In the genomic region with DNA sequence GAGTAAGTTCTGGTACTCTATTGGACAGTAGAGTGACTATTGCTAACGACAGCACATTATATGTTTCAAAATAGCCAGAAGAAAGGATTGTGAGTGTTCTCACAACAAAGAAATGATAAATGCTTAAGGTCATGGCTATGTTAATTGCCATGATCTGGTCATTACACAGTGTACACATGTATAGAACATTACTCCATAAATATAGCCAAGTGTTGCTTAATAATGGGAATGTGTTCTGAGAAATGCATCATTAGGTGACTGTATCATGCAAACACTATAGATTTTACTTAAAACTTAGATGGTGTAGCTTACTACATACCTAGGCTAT, we compare ENCODE assay signal across 20 cellular contexts. TPM values are rescaled to one million over a fixed set of nuclear protein-coding genes. Genes with fewer than 3 reads are reported as not detected.
A peak's percentile ranks its signal among the peaks of the same experiment; 100 is the strongest.
DNase-seq lines count a peak whose midpoint lies in the region; ATAC-seq and TF ChIP-seq lines count a peak whose summit lies in the region.
"Had no signal": no experiment of that assay in that cellular context is flagged by ENCODE, and none has a peak within 500 bp of the region (broad histone marks: within the 10 kb centered on the region; RNA-seq: fewer than 3 reads in every experiment).

No MANE protein-coding gene starts in this region.

- H3K9ac ChIP-seq in mesenchymal stem cell (ENCODE audit: low read length), result no peak overlapping the region
- H3K9ac ChIP-seq: parathyroid adenoma had no signal

- DNase-seq in stimulated activated naive CD8-positive, alpha-beta T cell treated with anti-CD3 and anti-CD28 coated beads, Interleukin-15, amount 100 ng/mL, for 72 hours, result no peak
- no peak for DNase-seq in activated naive CD8-positive, alpha-beta T cell treated with anti-CD3 and anti-CD28 coated beads, Interleukin-2, amount 50 U/mL, for 24 hours
- DNase-seq in mesenchymal stem cell, result peak; percentile 69
- DNase-seq in type B pancreatic cell (ENCODE audit: extremely low spot score, unreplicated experiment), result no peak
- no peak for DNase-seq in T-helper 1 cell
- no peak for DNase-seq in RKO (ENCODE audit: low spot score)
- DNase-seq: activated CD4-positive, alpha-beta T cell treated with anti-CD3 and anti-CD28 coated beads, Interleukin-2, amount 10 ng/mL, durations not matched to agents 24 days and 14 days; DMS 273 treated with DMSO at 0.1 percent for 48 hours; heart right ventricle; kidney glomerular epithelial cell; mucosa of descending colon; NCI-H1417 treated with DMSO at 0.1 percent for 48 hours; NCI-H446; SHP77 treated with DMSO at 0.1 percent for 48 hours; stimulated activated naive CD8-positive, alpha-beta T cell treated with anti-CD3 and anti-CD28 coated beads, Interleukin-15, Interleukin-2, amounts not matched to agents 100 U/mL and 50 U/mL, for 24 hours had no signal

- peak overlapping the region; percentile 83 for H3K27ac Mint-ChIP-seq in stimulated activated naive CD8-positive, alpha-beta T cell treated with anti-CD3 and anti-CD28 coated beads, Interleukin-15, Interleukin-2, amounts not matched to agents 100 ng/mL and 50 ng/mL, for 24 hours
- no peak overlapping the region for H3K27ac Mint-ChIP-seq in stimulated activated naive CD8-positive, alpha-beta T cell treated with anti-CD3 and anti-CD28 coated beads, Interleukin-15, amount 100 ng/mL, for 72 hours
- H3K27ac Mint-ChIP-seq in activated naive CD8-positive, alpha-beta T cell treated with anti-CD3 and anti-CD28 coated beads, Interleukin-2, amount 50 U/mL, for 24 hours, result peak overlapping the region; percentile 53
- H3K27ac Mint-ChIP-seq in type B pancreatic cell, result no peak overlapping the region

- no peak overlapping the region for H2AK5ac ChIP-seq in mesenchymal stem cell (ENCODE audit: low read length, severe bottlenecking)

- H3K79me1 ChIP-seq in mesenchymal stem cell (replicated peaks; ENCODE audit: low read length, poor library complexity, severe bottlenecking), result no peaks in the 10 kb centered on the region

- no peaks in the 10 kb centered on the region for H3K9me3 Mint-ChIP-seq in stimulated activated naive CD8-positive, alpha-beta T cell treated with anti-CD3 and anti-CD28 coated beads, Interleukin-15, Interleukin-2, amounts not matched to agents 100 ng/mL and 50 ng/mL, for 24 hours
- no peaks in the 10 kb centered on the region for H3K9me3 Mint-ChIP-seq in stimulated activated naive CD8-positive, alpha-beta T cell treated with anti-CD3 and anti-CD28 coated beads, Interleukin-15, amount 100 ng/mL, for 72 hours
- no peaks in the 10 kb centered on the region for H3K9me3 Mint-ChIP-seq in activated naive CD8-positive, alpha-beta T cell treated with anti-CD3 and anti-CD28 coated beads, Interleukin-2, amount 50 U/mL, for 24 hours
- H3K9me3 Mint-ChIP-seq in type B pancreatic cell, result no peaks in the 10 kb centered on the region
- H3K9me3 Mint-ChIP-seq: activated CD4-positive, alpha-beta T cell treated with anti-CD3 and anti-CD28 coated beads, Interleukin-2, amount 10 ng/mL, durations not matched to agents 24 days and 14 days; T-helper 2 cell treated with Interferon-gamma antibody and Interleukin-4, amounts not matched to agents 5 μg/mL and 100 μg/mL, for 36 hours had no signal

- H4K91ac ChIP-seq in mesenchymal stem cell (ENCODE audit: low read length), result no peak overlapping the region

- H3K14ac ChIP-seq in mesenchymal stem cell (ENCODE audit: low read length in 2 of 2), result no peak overlapping the region

- H3K4ac ChIP-seq in mesenchymal stem cell (ENCODE audit: low read depth in 1 of 2, low read length in 2 of 2), result no peak overlapping the region

- H3K4me1 Mint-ChIP-seq in stimulated activated naive CD8-positive, alpha-beta T cell treated with anti-CD3 and anti-CD28 coated beads, Interleukin-15, Interleukin-2, amounts not matched to agents 100 ng/mL and 50 ng/mL, for 24 hours (ENCODE audit: low read depth), result peaks cover 86% of the 10 kb centered on the region
- H3K4me1 Mint-ChIP-seq in stimulated activated naive CD8-positive, alpha-beta T cell treated with anti-CD3 and anti-CD28 coated beads, Interleukin-15, amount 100 ng/mL, for 72 hours, result peaks cover 67% of the 10 kb centered on the region
- peaks cover 89% of the 10 kb centered on the region for H3K4me1 Mint-ChIP-seq in activated naive CD8-positive, alpha-beta T cell treated with anti-CD3 and anti-CD28 coated beads, Interleukin-2, amount 50 U/mL, for 24 hours
- H3K4me1 Mint-ChIP-seq in type B pancreatic cell (ENCODE audit: unreplicated experiment), result peaks cover 47% of the 10 kb centered on the region

- no peak for ATAC-seq in stimulated activated naive CD8-positive, alpha-beta T cell treated with anti-CD3 and anti-CD28 coated beads, Interleukin-15, amount 100 ng/mL, for 72 hours
- no peak for ATAC-seq in activated naive CD8-positive, alpha-beta T cell treated with anti-CD3 and anti-CD28 coated beads, Interleukin-2, amount 50 U/mL, for 24 hours
- no peak for ATAC-seq in HG03159 (IDR thresholded peaks at IDR 0.05; ENCODE audit: unreplicated experiment)
- ATAC-seq: heart right ventricle; mucosa of descending colon; stimulated activated naive CD8-positive, alpha-beta T cell treated with anti-CD3 and anti-CD28 coated beads, Interleukin-15, Interleukin-2, amounts not matched to agents 100 U/mL and 50 U/mL, for 24 hours had no signal

- no peak overlapping the region for H3K18ac ChIP-seq in mesenchymal stem cell (ENCODE audit: low read depth in 1 of 2, low read length in 2 of 2)

- no peak overlapping the region for H3K4me3 ChIP-seq in mesenchymal stem cell (ENCODE audit: insufficient read depth in 1 of 2, low read depth in 1 of 2, low read length in 2 of 2)
- H3K4me3 ChIP-seq: heart right ventricle, mucosa of descending colon had no signal

- H3K27me3 ChIP-seq in mesenchymal stem cell (ENCODE audit: control insufficient read depth in 1 of 2, insufficient read depth in 1 of 2, low read length in 2 of 2), result no peaks in the 10 kb centered on the region
- H3K27me3 ChIP-seq: heart right ventricle had no signal

- H3K27ac ChIP-seq in mesenchymal stem cell (ENCODE audit: low read length, poor library complexity, severe bottlenecking), result no peak overlapping the region
- H3K27ac ChIP-seq: HL-60, parathyroid adenoma had no signal

- H3K4me3 Mint-ChIP-seq in stimulated activated naive CD8-positive, alpha-beta T cell treated with anti-CD3 and anti-CD28 coated beads, Interleukin-15, Interleukin-2, amounts not matched to agents 100 ng/mL and 50 ng/mL, for 24 hours, result peak overlapping the region; percentile 26
- peak overlapping the region in 1 of 2 donors; percentile 24 for H3K4me3 Mint-ChIP-seq in stimulated activated naive CD8-positive, alpha-beta T cell treated with anti-CD3 and anti-CD28 coated beads, Interleukin-15, amount 100 ng/mL, for 72 hours
- H3K4me3 Mint-ChIP-seq in activated naive CD8-positive, alpha-beta T cell treated with anti-CD3 and anti-CD28 coated beads, Interleukin-2, amount 50 U/mL, for 24 hours, result peak overlapping the region; percentile 1
- no peak overlapping the region for H3K4me3 Mint-ChIP-seq in type B pancreatic cell
- H3K4me3 Mint-ChIP-seq: activated CD4-positive, alpha-beta T cell treated with anti-CD3 and anti-CD28 coated beads, Interleukin-2, amount 10 ng/mL, durations not matched to agents 24 days and 14 days; T-helper 2 cell treated with Interferon-gamma antibody and Interleukin-4, amounts not matched to agents 5 μg/mL and 100 μg/mL, for 36 hours had no signal

- H2BK15ac ChIP-seq in mesenchymal stem cell (ENCODE audit: low read depth, poor library complexity, severe bottlenecking), result no peak overlapping the region

- H4K8ac ChIP-seq in mesenchymal stem cell (ENCODE audit: low read length), result no peak overlapping the region

- peaks cover 3% of the 10 kb centered on the region for H3K4me1 ChIP-seq in mesenchymal stem cell (ENCODE audit: control insufficient read depth, insufficient read depth, low read depth, low read length)

- H2BK120ac ChIP-seq in mesenchymal stem cell (ENCODE audit: low read depth, low read length), result no peak overlapping the region

- H2AFZ ChIP-seq in mesenchymal stem cell (ENCODE audit: low read depth, low read length), result no peak overlapping the region
- H2AFZ ChIP-seq: parathyroid adenoma had no signal

- H3K36me3 ChIP-seq in mesenchymal stem cell (ENCODE audit: control insufficient read depth in 1 of 2, insufficient read depth in 2 of 2, low read depth in 1 of 2, low read length in 2 of 2), result peaks cover 5 to 6% of the 10 kb centered on the region in 2 experiments
- H3K36me3 ChIP-seq: heart right ventricle had no signal

- no peak overlapping the region for H3K23ac ChIP-seq in mesenchymal stem cell (ENCODE audit: low read length in 2 of 2)

- no peak overlapping the region for H3K4me2 ChIP-seq in mesenchymal stem cell (ENCODE audit: low read length, poor library complexity, severe bottlenecking)

- H3K36me3 Mint-ChIP-seq in stimulated activated naive CD8-positive, alpha-beta T cell treated with anti-CD3 and anti-CD28 coated beads, Interleukin-15, Interleukin-2, amounts not matched to agents 100 ng/mL and 50 ng/mL, for 24 hours (ENCODE audit: low read depth), result peaks cover 5% of the 10 kb centered on the region
- H3K36me3 Mint-ChIP-seq in activated naive CD8-positive, alpha-beta T cell treated with anti-CD3 and anti-CD28 coated beads, Interleukin-2, amount 50 U/mL, for 24 hours (ENCODE audit: low read depth), result no peaks in the 10 kb centered on the region
- H3K36me3 Mint-ChIP-seq in type B pancreatic cell, result peaks cover 10% of the 10 kb centered on the region

- no peaks in the 10 kb centered on the region for H3K27me3 Mint-ChIP-seq in stimulated activated naive CD8-positive, alpha-beta T cell treated with anti-CD3 and anti-CD28 coated beads, Interleukin-15, Interleukin-2, amounts not matched to agents 100 ng/mL and 50 ng/mL, for 24 hours
- H3K27me3 Mint-ChIP-seq in stimulated activated naive CD8-positive, alpha-beta T cell treated with anti-CD3 and anti-CD28 coated beads, Interleukin-15, amount 100 ng/mL, for 72 hours, result no peaks in the 10 kb centered on the region
- no peaks in the 10 kb centered on the region for H3K27me3 Mint-ChIP-seq in activated naive CD8-positive, alpha-beta T cell treated with anti-CD3 and anti-CD28 coated beads, Interleukin-2, amount 50 U/mL, for 24 hours
- H3K27me3 Mint-ChIP-seq in type B pancreatic cell, result no peaks in the 10 kb centered on the region
- H3K27me3 Mint-ChIP-seq: activated CD4-positive, alpha-beta T cell treated with anti-CD3 and anti-CD28 coated beads, Interleukin-2, amount 10 ng/mL, durations not matched to agents 24 days and 14 days had no signal

- no peak for TF ChIP-seq CTCF in type B pancreatic cell (conservative IDR thresholded peaks at IDR 0.05)

- H2BK12ac ChIP-seq in mesenchymal stem cell (ENCODE audit: low read length in 2 of 2), result no peak overlapping the region

- 75% methylated on average over 1 of the region's 1 CpG for WGBS in mesenchymal stem cell

- no peaks in the 10 kb centered on the region for H3K9me3 ChIP-seq in mesenchymal stem cell (ENCODE audit: control insufficient read depth, low read length)
- H3K9me3 ChIP-seq: heart right ventricle, mucosa of descending colon had no signal

- H2BK5ac ChIP-seq in mesenchymal stem cell (ENCODE audit: low read depth, low read length, poor library complexity, severe bottlenecking), result no peak overlapping the region

RNA-seq across cellular contexts. Expression of gene EPC1, which starts 19.6 kb away (rescaled TPM):
- polyA plus RNA-seq in mesenchymal stem cell (2013, experiment 1 of 2), result 13.3 TPM
- polyA plus RNA-seq in mesenchymal stem cell (2013, experiment 2 of 2), result 13.9 TPM
- 42.4 and 47.1 TPM in 2 replicates for total RNA-seq in type B pancreatic cell (ENCODE audit: low replicate concordance)

Comparison
In these comparisons a context has a peak if more than half of its experiments do, and no peak if none do; other contexts are left out.
1. H3K27ac Mint-ChIP-seq: peak in stimulated activated naive CD8-positive, alpha-beta T cell treated with anti-CD3 and anti-CD28 coated beads, Interleukin-15, Interleukin-2, amounts not matched to agents 100 ng/mL and 50 ng/mL, for 24 hours (single experiment) and activated naive CD8-positive, alpha-beta T cell treated with anti-CD3 and anti-CD28 coated beads, Interleukin-2, amount 50 U/mL, for 24 hours (single experiment); none in stimulated activated naive CD8-positive, alpha-beta T cell treated with anti-CD3 and anti-CD28 coated beads, Interleukin-15, amount 100 ng/mL, for 72 hours (0 of 2) and type B pancreatic cell (single experiment).